In genomic region chr14:94543450-94544123, GRCh38 we compare ENCODE assay signal across 1 cellular context.
A peak's percentile ranks its signal among the peaks of the same experiment; 100 is the strongest.
TF ChIP-seq lines count a peak whose summit lies in the region.

No MANE protein-coding gene starts in this region.

TF ChIP-seq in HepG2, 621 proteins besides CTCF, POLR2A, EP300 and RAD21 (continued from another document):
- no peak for TF ChIP-seq ZNF513 (CRISPR knock-in tag; conservative IDR thresholded peaks at IDR 0.05)
- peak; percentile 74 for TF ChIP-seq MAX (IDR thresholded peaks at IDR 0.05)
- no peak for TF ChIP-seq SRF (IDR thresholded peaks at IDR 0.05; ENCODE audit: low read depth, low read length)
- TF ChIP-seq ZNF713 (CRISPR knock-in tag; IDR thresholded peaks at IDR 0.05): no peak
- peak; percentile 46; the same call in 1 of the 2 replicates for TF ChIP-seq BCL6 (CRISPR knock-in tag; IDR thresholded peaks at IDR 0.05)
- TF ChIP-seq PTBP1 (IDR thresholded peaks at IDR 0.05; ENCODE audit: low read depth, low read length, poor library complexity, severe bottlenecking): no peak
- TF ChIP-seq GLI4 (CRISPR knock-in tag; IDR thresholded peaks at IDR 0.05; ENCODE audit: borderline replicate concordance): no peak
- no peak for TF ChIP-seq ZNF570 (CRISPR knock-in tag; IDR thresholded peaks at IDR 0.05; ENCODE audit: borderline replicate concordance)
- TF ChIP-seq JARID2 (CRISPR knock-in tag; IDR thresholded peaks at IDR 0.05; ENCODE audit: insufficient replicate concordance): no peak
- TF ChIP-seq NR1H2 (CRISPR knock-in tag; IDR thresholded peaks at IDR 0.05; ENCODE audit: borderline replicate concordance, low read depth): no peak
- no peak for TF ChIP-seq IRF9 (CRISPR knock-in tag; IDR thresholded peaks at IDR 0.05; ENCODE audit: borderline replicate concordance)
- no peak for TF ChIP-seq DBP (CRISPR knock-in tag; IDR thresholded peaks at IDR 0.05; ENCODE audit: not compliant biosample characterization)
- TF ChIP-seq ATF5 (CRISPR knock-in tag; IDR thresholded peaks at IDR 0.05; ENCODE audit: low read depth): no peak
- no peak for TF ChIP-seq ZSCAN22 (CRISPR knock-in tag; IDR thresholded peaks at IDR 0.05)
- no peak for TF ChIP-seq GPBP1L1 (CRISPR knock-in tag; IDR thresholded peaks at IDR 0.05)
- TF ChIP-seq ZNF776 (CRISPR knock-in tag; IDR thresholded peaks at IDR 0.05): no peak
- TF ChIP-seq ZNF784 (CRISPR knock-in tag; IDR thresholded peaks at IDR 0.05; ENCODE audit: borderline replicate concordance): no peak
- no peak for TF ChIP-seq ZNF589 (CRISPR knock-in tag; conservative IDR thresholded peaks at IDR 0.05)
- no peak for TF ChIP-seq ZNF512B (CRISPR knock-in tag; IDR thresholded peaks at IDR 0.05; ENCODE audit: borderline replicate concordance)
- TF ChIP-seq ZNF414 (CRISPR knock-in tag; IDR thresholded peaks at IDR 0.05): no peak
- 0 out of 2 replicates have a peak, but pooled peaks have one; percentile 34 for TF ChIP-seq ZNF572 (CRISPR knock-in tag; IDR thresholded peaks at IDR 0.05)
- TF ChIP-seq ONECUT2 (CRISPR knock-in tag; IDR thresholded peaks at IDR 0.05): no peak
- no peak for TF ChIP-seq FIP1L1 (IDR thresholded peaks at IDR 0.05; ENCODE audit: borderline replicate concordance, insufficient read depth, low read depth, low read length)
- TF ChIP-seq ZMAT3 (CRISPR knock-in tag; conservative IDR thresholded peaks at IDR 0.05): no peak
- no peak for TF ChIP-seq SMAD1 (CRISPR knock-in tag; IDR thresholded peaks at IDR 0.05; ENCODE audit: borderline replicate concordance, low read depth)
- no peak for TF ChIP-seq PCBP1 (IDR thresholded peaks at IDR 0.05; ENCODE audit: borderline replicate concordance, low read depth, low read length)
- peak in 1 of 2 experiments; percentile 45; a peak in 2 of 4 replicates for TF ChIP-seq MAFK (conservative IDR thresholded peaks at IDR 0.05 in 1 of 2, IDR thresholded peaks at IDR 0.05 in 1 of 2; ENCODE audit: low read length in 2 of 2)
- no peak for TF ChIP-seq MED13 (CRISPR knock-in tag; IDR thresholded peaks at IDR 0.05)
- TF ChIP-seq YY1 (IDR thresholded peaks at IDR 0.05; ENCODE audit: insufficient read depth, insufficient replicate concordance, low read depth, low read length): no peak
- TF ChIP-seq ZNF362 (CRISPR knock-in tag; IDR thresholded peaks at IDR 0.05; ENCODE audit: borderline replicate concordance): no peak
- TF ChIP-seq ZNF83 (CRISPR knock-in tag; IDR thresholded peaks at IDR 0.05; ENCODE audit: borderline replicate concordance): no peak
- TF ChIP-seq XBP1 (CRISPR knock-in tag; IDR thresholded peaks at IDR 0.05): no peak
- no peak for TF ChIP-seq BATF2 (CRISPR knock-in tag; IDR thresholded peaks at IDR 0.05)
- TF ChIP-seq ZNF441 (CRISPR knock-in tag; IDR thresholded peaks at IDR 0.05; ENCODE audit: borderline replicate concordance): no peak
- TF ChIP-seq ZNF773 (CRISPR knock-in tag; IDR thresholded peaks at IDR 0.05; ENCODE audit: borderline replicate concordance): no peak
- TF ChIP-seq ARID5B (CRISPR knock-in tag; IDR thresholded peaks at IDR 0.05): peak; percentile 51; the same call in 1 of the 2 replicates
